Comparison of ENCODE assay signal across 11 cellular contexts in genomic region chr2:106470658-106471057, GRCh38. TPM values are rescaled to one million over a fixed set of nuclear protein-coding genes. Genes with fewer than 3 reads are reported as not detected.
DNase-seq lines count a peak whose midpoint lies in the region; ATAC-seq and TF ChIP-seq lines count a peak whose summit lies in the region.
"Not testable (repeated sequence)": the region's sequence is repeated elsewhere in the genome, so short reads cannot be mapped to it uniquely, and the experiment has no call there.
"Had no signal": no experiment of that assay in that cellular context is flagged by ENCODE, and none has a peak within 500 bp of the region (broad histone marks: within the 10 kb centered on the region; RNA-seq: fewer than 3 reads in every experiment).

No MANE protein-coding gene starts in this region.

- H3K27ac Mint-ChIP-seq in CD4-positive, CD25-positive, alpha-beta regulatory T cell: not testable (repeated sequence)

- H3K27me3 ChIP-seq in CD4-positive, CD25-positive, alpha-beta regulatory T cell (ENCODE audit: control insufficient read depth, insufficient read depth, low read length); right cardiac atrium (ENCODE audit: control insufficient read depth, insufficient read depth): not testable (repeated sequence)

- intact Hi-C loops in right cardiac atrium (cut with DNase I); posterior cingulate gyrus (cut with DNase I): not testable (repeated sequence)

- 2% methylated on average over 4 of the region's 4 CpGs for WGBS in right cardiac atrium

- not testable (repeated sequence) for H3K4me3 Mint-ChIP-seq in CD4-positive, CD25-positive, alpha-beta regulatory T cell

- not testable (repeated sequence) for H3K4me1 Mint-ChIP-seq in CD4-positive, CD25-positive, alpha-beta regulatory T cell

- not testable (repeated sequence) for H3K36me3 ChIP-seq in CD4-positive, CD25-positive, alpha-beta regulatory T cell (ENCODE audit: control insufficient read depth, insufficient read depth, low read length)

- not testable (repeated sequence) for H3K9me3 ChIP-seq in CD4-positive, CD25-positive, alpha-beta regulatory T cell (ENCODE audit: control insufficient read depth in 2 of 2, low read length in 2 of 2); right cardiac atrium (ENCODE audit: control insufficient read depth, low read length)

- not testable (repeated sequence) for ATAC-seq in CD4-positive, CD25-positive, alpha-beta regulatory T cell (ENCODE audit: low read depth in 2 of 2)
- peak; percentile 75 for ATAC-seq in HG02884 (IDR thresholded peaks at IDR 0.05; ENCODE audit: unreplicated experiment)
- ATAC-seq in right cardiac atrium: peak in 1 of 2 donors; percentile 58

- H3K4me1 ChIP-seq in CD4-positive, CD25-positive, alpha-beta regulatory T cell (ENCODE audit: control insufficient read depth, insufficient read depth, low read length, poor library complexity, severe bottlenecking); right cardiac atrium (ENCODE audit: control insufficient read depth, insufficient read depth, low read length): not testable (repeated sequence)

- peak in 2 of 3 donors; percentile 33 to 47 for DNase-seq in CD4-positive, CD25-positive, alpha-beta regulatory T cell
- DNase-seq in T-helper 9 cell: peak; percentile 40
- peak; percentile 51 for DNase-seq in activated T-cell treated with anti-CD3 and anti-CD28 coated beads, Interleukin-2, amount 50 U/mL, for 1 hour
- not testable (repeated sequence) for DNase-seq in choroid plexus epithelial cell (ENCODE audit: low read depth)
- peak; percentile 35 to 70 (median 65) for DNase-seq in right cardiac atrium
- DNase-seq in posterior cingulate gyrus: peak in 7 of 10 donors; percentile 27 to 88 (median 52)
- DNase-seq in stimulated activated CD8-positive, alpha-beta memory T cell treated with anti-CD3 and anti-CD28 coated beads, Interleukin-4, amount 100 ng/mL, for 48 hours: peak; percentile 73

- H3K4me3 ChIP-seq in CD4-positive, CD25-positive, alpha-beta regulatory T cell (ENCODE audit: low read depth, low read length); choroid plexus epithelial cell (ENCODE audit: low read depth, low read length); right cardiac atrium (ENCODE audit: low read length): not testable (repeated sequence)

- peak; percentile 27 for TF ChIP-seq CTCF in choroid plexus epithelial cell (conservative IDR thresholded peaks at IDR 0.05; ENCODE audit: low read depth, low read length)

- H3K9me3 Mint-ChIP-seq in CD4-positive, CD25-positive, alpha-beta regulatory T cell: not testable (repeated sequence)

- not testable (repeated sequence) for H3K36me3 Mint-ChIP-seq in CD4-positive, CD25-positive, alpha-beta regulatory T cell

- not testable (repeated sequence) for H3K27ac ChIP-seq in CD4-positive, CD25-positive, alpha-beta regulatory T cell (ENCODE audit: insufficient read depth, low read length, poor library complexity, severe bottlenecking); right cardiac atrium (ENCODE audit: low read length)

- H3K27me3 Mint-ChIP-seq in CD4-positive, CD25-positive, alpha-beta regulatory T cell: peaks cover 11% of the 10 kb centered on the region

RNA-seq across cellular contexts. Expression of gene RGPD3, which starts 2.4 kb away (rescaled TPM):
- total RNA-seq in CD4-positive, CD25-positive, alpha-beta regulatory T cell: 0.44 TPM
- polyA plus RNA-seq in CD4-positive, CD25-positive, alpha-beta regulatory T cell: under 1 TPM in 3 of 4 donors, not detected in 1; 0.07 to 0.21 (median 0.20) TPM
- under 1 TPM in 2 of 4 donors, not detected in 2; 0.09 to 0.25 TPM for total RNA-seq in right cardiac atrium
- 0.11 TPM for polyA plus RNA-seq in right cardiac atrium

RNA-seq across cellular contexts. Expression of gene CD8B2, which starts 16.5 kb away (rescaled TPM):
- not detected for total RNA-seq in CD4-positive, CD25-positive, alpha-beta regulatory T cell
- under 1 TPM in 3 of 4 donors, not detected in 1; 0.06 to 0.19 (median 0.13) TPM for polyA plus RNA-seq in CD4-positive, CD25-positive, alpha-beta regulatory T cell
- total RNA-seq in right cardiac atrium: not detected
- polyA plus RNA-seq in right cardiac atrium: not detected
- total RNA-seq: ascending aorta, G401, occipital lobe had no signal
